In the genomic region with DNA sequence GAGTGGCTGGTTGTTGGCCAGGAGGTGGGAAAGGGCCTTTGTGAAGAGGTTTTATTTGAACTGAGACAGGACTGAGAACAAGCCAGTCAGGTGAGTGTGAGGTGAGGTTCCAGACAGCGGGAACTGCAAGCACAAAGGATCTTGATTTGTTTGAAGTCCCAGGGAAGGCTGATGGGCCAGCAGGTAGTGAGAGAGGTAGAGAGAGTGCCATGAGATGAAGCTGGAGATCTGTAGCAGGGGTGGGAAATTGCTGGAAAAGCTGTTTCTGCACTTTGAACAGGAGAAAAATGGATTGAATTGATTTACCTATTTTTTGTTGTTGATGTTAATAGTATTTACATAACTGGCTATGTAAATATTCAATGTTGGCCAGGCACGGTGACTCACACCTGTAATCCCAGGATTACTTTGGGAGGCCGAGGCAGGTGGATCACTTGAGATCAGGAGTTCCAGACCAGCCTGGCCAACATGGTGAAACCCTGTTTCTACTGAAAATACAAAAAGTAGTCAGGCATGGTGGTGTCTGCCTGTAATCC, we compare ENCODE assay signal across 1 cellular context.
A peak's percentile ranks its signal among the peaks of the same experiment; 100 is the strongest.
TF ChIP-seq lines count a peak whose summit lies in the region.

No MANE protein-coding gene starts in this region.

TF ChIP-seq in HepG2, 621 proteins besides CTCF, POLR2A, EP300 and RAD21 (continued from another document and continues in another):
- TF ChIP-seq, protein P1, sequence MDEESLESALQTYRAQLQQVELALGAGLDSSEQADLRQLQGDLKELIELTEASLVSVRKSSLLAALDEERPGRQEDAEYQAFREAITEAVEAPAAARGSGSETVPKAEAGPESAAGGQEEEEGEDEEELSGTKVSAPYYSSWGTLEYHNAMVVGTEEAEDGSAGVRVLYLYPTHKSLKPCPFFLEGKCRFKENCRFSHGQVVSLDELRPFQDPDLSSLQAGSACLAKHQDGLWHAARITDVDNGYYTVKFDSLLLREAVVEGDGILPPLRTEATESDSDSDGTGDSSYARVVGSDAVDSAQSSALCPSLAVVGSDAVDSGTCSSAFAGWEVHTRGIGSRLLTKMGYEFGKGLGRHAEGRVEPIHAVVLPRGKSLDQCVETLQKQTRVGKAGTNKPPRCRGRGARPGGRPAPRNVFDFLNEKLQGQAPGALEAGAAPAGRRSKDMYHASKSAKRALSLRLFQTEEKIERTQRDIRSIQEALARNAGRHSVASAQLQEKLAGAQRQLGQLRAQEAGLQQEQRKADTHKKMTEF (CRISPR knock-in tag; IDR thresholded peaks at IDR 0.05): peak; percentile 65
- TF ChIP-seq, protein P2, sequence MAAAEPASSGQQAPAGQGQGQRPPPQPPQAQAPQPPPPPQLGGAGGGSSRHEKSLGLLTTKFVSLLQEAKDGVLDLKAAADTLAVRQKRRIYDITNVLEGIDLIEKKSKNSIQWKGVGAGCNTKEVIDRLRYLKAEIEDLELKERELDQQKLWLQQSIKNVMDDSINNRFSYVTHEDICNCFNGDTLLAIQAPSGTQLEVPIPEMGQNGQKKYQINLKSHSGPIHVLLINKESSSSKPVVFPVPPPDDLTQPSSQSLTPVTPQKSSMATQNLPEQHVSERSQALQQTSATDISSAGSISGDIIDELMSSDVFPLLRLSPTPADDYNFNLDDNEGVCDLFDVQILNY (CRISPR knock-in tag; conservative IDR thresholded peaks at IDR 0.05): no peak
- TF ChIP-seq PTBP1 (IDR thresholded peaks at IDR 0.05; ENCODE audit: low read depth, low read length, poor library complexity, severe bottlenecking): no peak
- TF ChIP-seq, protein P3, sequence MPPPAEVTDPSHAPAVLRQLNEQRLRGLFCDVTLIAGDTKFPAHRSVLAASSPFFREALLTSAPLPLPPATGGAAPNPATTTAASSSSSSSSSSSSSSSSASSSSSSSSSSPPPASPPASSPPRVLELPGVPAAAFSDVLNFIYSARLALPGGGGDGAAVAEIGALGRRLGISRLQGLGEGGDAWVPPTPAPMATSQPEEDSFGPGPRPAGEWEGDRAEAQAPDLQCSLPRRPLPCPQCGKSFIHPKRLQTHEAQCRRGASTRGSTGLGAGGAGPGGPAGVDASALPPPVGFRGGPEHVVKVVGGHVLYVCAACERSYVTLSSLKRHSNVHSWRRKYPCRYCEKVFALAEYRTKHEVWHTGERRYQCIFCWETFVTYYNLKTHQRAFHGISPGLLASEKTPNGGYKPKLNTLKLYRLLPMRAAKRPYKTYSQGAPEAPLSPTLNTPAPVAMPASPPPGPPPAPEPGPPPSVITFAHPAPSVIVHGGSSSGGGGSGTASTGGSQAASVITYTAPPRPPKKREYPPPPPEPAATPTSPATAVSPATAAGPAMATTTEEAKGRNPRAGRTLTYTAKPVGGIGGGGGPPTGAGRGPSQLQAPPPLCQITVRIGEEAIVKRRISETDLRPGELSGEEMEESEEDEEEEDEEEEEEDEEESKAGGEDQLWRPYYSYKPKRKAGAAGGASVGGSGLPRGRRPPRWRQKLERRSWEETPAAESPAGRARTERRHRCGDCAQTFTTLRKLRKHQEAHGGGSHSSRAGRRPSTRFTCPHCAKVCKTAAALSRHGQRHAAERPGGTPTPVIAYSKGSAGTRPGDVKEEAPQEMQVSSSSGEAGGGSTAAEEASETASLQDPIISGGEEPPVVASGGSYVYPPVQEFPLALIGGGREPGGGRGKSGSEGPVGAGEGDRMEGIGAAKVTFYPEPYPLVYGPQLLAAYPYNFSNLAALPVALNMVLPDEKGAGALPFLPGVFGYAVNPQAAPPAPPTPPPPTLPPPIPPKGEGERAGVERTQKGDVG (CRISPR knock-in tag; IDR thresholded peaks at IDR 0.05; ENCODE audit: borderline replicate concordance): no peak
- no peak for TF ChIP-seq SRSF1 (optimal IDR thresholded peaks at IDR 0.05; ENCODE audit: low read depth, low read length)
- TF ChIP-seq, protein P4, sequence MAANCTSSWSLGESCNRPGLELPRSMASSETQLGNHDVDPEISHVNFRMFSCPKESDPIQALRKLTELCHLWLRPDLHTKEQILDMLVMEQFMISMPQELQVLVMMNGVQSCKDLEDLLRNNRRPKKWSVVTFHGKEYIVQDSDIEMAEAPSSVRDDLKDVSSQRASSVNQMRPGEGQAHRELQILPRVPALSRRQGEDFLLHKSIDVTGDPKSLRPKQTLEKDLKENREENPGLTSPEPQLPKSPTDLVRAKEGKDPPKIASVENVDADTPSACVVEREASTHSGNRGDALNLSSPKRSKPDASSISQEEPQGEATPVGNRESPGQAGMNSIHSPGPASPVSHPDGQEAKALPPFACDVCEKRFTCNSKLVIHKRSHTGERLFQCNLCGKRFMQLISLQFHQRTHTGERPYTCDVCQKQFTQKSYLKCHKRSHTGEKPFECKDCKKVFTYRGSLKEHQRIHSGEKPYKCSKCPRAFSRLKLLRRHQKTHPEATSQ (CRISPR knock-in tag; IDR thresholded peaks at IDR 0.05; ENCODE audit: borderline replicate concordance): no peak
- no peak for TF ChIP-seq NFYB (CRISPR knock-in tag; IDR thresholded peaks at IDR 0.05)
- no peak for TF ChIP-seq ZNF354B (CRISPR knock-in tag; IDR thresholded peaks at IDR 0.05)
- TF ChIP-seq, protein P5, sequence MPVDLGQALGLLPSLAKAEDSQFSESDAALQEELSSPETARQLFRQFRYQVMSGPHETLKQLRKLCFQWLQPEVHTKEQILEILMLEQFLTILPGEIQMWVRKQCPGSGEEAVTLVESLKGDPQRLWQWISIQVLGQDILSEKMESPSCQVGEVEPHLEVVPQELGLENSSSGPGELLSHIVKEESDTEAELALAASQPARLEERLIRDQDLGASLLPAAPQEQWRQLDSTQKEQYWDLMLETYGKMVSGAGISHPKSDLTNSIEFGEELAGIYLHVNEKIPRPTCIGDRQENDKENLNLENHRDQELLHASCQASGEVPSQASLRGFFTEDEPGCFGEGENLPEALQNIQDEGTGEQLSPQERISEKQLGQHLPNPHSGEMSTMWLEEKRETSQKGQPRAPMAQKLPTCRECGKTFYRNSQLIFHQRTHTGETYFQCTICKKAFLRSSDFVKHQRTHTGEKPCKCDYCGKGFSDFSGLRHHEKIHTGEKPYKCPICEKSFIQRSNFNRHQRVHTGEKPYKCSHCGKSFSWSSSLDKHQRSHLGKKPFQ (CRISPR knock-in tag; IDR thresholded peaks at IDR 0.05; ENCODE audit: insufficient replicate concordance): peak; percentile 88
- 0 out of 2 replicates have a peak, but pooled peaks have one; percentile 13 for TF ChIP-seq MXD4 (CRISPR knock-in tag; IDR thresholded peaks at IDR 0.05)
- TF ChIP-seq ZFP36 (IDR thresholded peaks at IDR 0.05; ENCODE audit: borderline replicate concordance, low read depth, low read length, partially characterized antibody): no peak
- peak; percentile 12; the same call in 1 of the 2 replicates for TF ChIP-seq FOXC1 (CRISPR knock-in tag; IDR thresholded peaks at IDR 0.05; ENCODE audit: borderline replicate concordance)
- TF ChIP-seq NR2F1 (CRISPR knock-in tag; IDR thresholded peaks at IDR 0.05): no peak
- TF ChIP-seq, protein P6, sequence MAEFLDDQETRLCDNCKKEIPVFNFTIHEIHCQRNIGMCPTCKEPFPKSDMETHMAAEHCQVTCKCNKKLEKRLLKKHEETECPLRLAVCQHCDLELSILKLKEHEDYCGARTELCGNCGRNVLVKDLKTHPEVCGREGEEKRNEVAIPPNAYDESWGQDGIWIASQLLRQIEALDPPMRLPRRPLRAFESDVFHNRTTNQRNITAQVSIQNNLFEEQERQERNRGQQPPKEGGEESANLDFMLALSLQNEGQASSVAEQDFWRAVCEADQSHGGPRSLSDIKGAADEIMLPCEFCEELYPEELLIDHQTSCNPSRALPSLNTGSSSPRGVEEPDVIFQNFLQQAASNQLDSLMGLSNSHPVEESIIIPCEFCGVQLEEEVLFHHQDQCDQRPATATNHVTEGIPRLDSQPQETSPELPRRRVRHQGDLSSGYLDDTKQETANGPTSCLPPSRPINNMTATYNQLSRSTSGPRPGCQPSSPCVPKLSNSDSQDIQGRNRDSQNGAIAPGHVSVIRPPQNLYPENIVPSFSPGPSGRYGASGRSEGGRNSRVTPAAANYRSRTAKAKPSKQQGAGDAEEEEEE (CRISPR knock-in tag; IDR thresholded peaks at IDR 0.05; ENCODE audit: borderline replicate concordance): no peak
- peak; percentile 59; the same call in 1 of the 2 replicates for TF ChIP-seq DPF2 (CRISPR knock-in tag; IDR thresholded peaks at IDR 0.05; ENCODE audit: borderline replicate concordance, low read depth)
- no peak for TF ChIP-seq KLF6 (CRISPR knock-in tag; IDR thresholded peaks at IDR 0.05)
- TF ChIP-seq YEATS4 (CRISPR knock-in tag; IDR thresholded peaks at IDR 0.05; ENCODE audit: borderline replicate concordance): no peak
- TF ChIP-seq, protein P7, sequence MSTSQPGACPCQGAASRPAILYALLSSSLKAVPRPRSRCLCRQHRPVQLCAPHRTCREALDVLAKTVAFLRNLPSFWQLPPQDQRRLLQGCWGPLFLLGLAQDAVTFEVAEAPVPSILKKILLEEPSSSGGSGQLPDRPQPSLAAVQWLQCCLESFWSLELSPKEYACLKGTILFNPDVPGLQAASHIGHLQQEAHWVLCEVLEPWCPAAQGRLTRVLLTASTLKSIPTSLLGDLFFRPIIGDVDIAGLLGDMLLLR (CRISPR knock-in tag; IDR thresholded peaks at IDR 0.05): no peak
- TF ChIP-seq ZNF772 (CRISPR knock-in tag; IDR thresholded peaks at IDR 0.05): no peak; the same call in 1 of the 2 replicates
- no peak for TF ChIP-seq GZF1 (CRISPR knock-in tag; IDR thresholded peaks at IDR 0.05)
- TF ChIP-seq SP5 (CRISPR knock-in tag; IDR thresholded peaks at IDR 0.05; ENCODE audit: borderline replicate concordance, low read depth): peak; percentile 18; the same call in 1 of the 2 replicates
- TF ChIP-seq ZNF556 (CRISPR knock-in tag; IDR thresholded peaks at IDR 0.05; ENCODE audit: borderline replicate concordance): peak; percentile 76; the same call in 1 of the 2 replicates
- TF ChIP-seq CAMTA2 (CRISPR knock-in tag; IDR thresholded peaks at IDR 0.05; ENCODE audit: borderline replicate concordance): no peak
- no peak for TF ChIP-seq ZNF674 (CRISPR knock-in tag; IDR thresholded peaks at IDR 0.05; ENCODE audit: low read depth)
- peak; percentile 95 for TF ChIP-seq KAT2B (IDR thresholded peaks at IDR 0.05; ENCODE audit: borderline replicate concordance, low read depth, low read length)
- TF ChIP-seq ZNF317 (CRISPR knock-in tag; IDR thresholded peaks at IDR 0.05): no peak
- TF ChIP-seq RCOR2 (CRISPR knock-in tag; IDR thresholded peaks at IDR 0.05): peak; percentile 81
- TF ChIP-seq HDAC2 (CRISPR knock-in tag; IDR thresholded peaks at IDR 0.05): peak; percentile 74
- TF ChIP-seq, protein P8, sequence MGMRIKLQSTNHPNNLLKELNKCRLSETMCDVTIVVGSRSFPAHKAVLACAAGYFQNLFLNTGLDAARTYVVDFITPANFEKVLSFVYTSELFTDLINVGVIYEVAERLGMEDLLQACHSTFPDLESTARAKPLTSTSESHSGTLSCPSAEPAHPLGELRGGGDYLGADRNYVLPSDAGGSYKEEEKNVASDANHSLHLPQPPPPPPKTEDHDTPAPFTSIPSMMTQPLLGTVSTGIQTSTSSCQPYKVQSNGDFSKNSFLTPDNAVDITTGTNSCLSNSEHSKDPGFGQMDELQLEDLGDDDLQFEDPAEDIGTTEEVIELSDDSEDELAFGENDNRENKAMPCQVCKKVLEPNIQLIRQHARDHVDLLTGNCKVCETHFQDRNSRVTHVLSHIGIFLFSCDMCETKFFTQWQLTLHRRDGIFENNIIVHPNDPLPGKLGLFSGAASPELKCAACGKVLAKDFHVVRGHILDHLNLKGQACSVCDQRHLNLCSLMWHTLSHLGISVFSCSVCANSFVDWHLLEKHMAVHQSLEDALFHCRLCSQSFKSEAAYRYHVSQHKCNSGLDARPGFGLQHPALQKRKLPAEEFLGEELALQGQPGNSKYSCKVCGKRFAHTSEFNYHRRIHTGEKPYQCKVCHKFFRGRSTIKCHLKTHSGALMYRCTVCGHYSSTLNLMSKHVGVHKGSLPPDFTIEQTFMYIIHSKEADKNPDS (CRISPR knock-in tag; IDR thresholded peaks at IDR 0.05): no peak
- TF ChIP-seq ZNF598 (CRISPR knock-in tag; IDR thresholded peaks at IDR 0.05; ENCODE audit: borderline replicate concordance): no peak
- no peak for TF ChIP-seq ZNF724P (CRISPR knock-in tag; IDR thresholded peaks at IDR 0.05; ENCODE audit: borderline replicate concordance)
- TF ChIP-seq, protein P9, sequence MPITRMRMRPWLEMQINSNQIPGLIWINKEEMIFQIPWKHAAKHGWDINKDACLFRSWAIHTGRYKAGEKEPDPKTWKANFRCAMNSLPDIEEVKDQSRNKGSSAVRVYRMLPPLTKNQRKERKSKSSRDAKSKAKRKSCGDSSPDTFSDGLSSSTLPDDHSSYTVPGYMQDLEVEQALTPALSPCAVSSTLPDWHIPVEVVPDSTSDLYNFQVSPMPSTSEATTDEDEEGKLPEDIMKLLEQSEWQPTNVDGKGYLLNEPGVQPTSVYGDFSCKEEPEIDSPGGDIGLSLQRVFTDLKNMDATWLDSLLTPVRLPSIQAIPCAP (CRISPR knock-in tag; IDR thresholded peaks at IDR 0.05; ENCODE audit: low read depth): no peak
- TF ChIP-seq ZNF644 (CRISPR knock-in tag; IDR thresholded peaks at IDR 0.05; ENCODE audit: low read depth): no peak; the same call in 1 of the 2 replicates
- no peak for TF ChIP-seq ZNF207 (IDR thresholded peaks at IDR 0.05; ENCODE audit: borderline replicate concordance)
- TF ChIP-seq, protein P10, sequence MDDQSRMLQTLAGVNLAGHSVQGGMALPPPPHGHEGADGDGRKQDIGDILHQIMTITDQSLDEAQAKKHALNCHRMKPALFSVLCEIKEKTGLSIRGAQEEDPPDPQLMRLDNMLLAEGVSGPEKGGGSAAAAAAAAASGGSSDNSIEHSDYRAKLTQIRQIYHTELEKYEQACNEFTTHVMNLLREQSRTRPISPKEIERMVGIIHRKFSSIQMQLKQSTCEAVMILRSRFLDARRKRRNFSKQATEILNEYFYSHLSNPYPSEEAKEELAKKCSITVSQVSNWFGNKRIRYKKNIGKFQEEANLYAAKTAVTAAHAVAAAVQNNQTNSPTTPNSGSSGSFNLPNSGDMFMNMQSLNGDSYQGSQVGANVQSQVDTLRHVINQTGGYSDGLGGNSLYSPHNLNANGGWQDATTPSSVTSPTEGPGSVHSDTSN (CRISPR knock-in tag; IDR thresholded peaks at IDR 0.05; ENCODE audit: borderline replicate concordance): no peak
- no peak for TF ChIP-seq GTF3A (CRISPR knock-in tag; conservative IDR thresholded peaks at IDR 0.05)
- TF ChIP-seq TP53 (CRISPR knock-in tag; conservative IDR thresholded peaks at IDR 0.05): no peak
- TF ChIP-seq ZBTB1 (CRISPR knock-in tag; IDR thresholded peaks at IDR 0.05; ENCODE audit: borderline replicate concordance): no peak
- no peak for TF ChIP-seq PAWR (CRISPR knock-in tag; IDR thresholded peaks at IDR 0.05; ENCODE audit: borderline replicate concordance)
- TF ChIP-seq ZNF337 (CRISPR knock-in tag; IDR thresholded peaks at IDR 0.05; ENCODE audit: borderline replicate concordance, low read depth): peak; percentile 49; the same call in 1 of the 2 replicates
- no peak for TF ChIP-seq EZH2 (conservative IDR thresholded peaks at IDR 0.05; ENCODE audit: low read depth, low read length)
